In genomic region chr17:57443781-57444180, GRCh38 we compare ENCODE assay signal across 1 cellular context.
TF ChIP-seq lines count a peak whose summit lies in the region.

No MANE protein-coding gene starts in this region.

TF ChIP-seq in IMR-90, 13 proteins besides CTCF, POLR2A, EP300 and RAD21 (continued from another document):
- TF ChIP-seq, protein P1, sequence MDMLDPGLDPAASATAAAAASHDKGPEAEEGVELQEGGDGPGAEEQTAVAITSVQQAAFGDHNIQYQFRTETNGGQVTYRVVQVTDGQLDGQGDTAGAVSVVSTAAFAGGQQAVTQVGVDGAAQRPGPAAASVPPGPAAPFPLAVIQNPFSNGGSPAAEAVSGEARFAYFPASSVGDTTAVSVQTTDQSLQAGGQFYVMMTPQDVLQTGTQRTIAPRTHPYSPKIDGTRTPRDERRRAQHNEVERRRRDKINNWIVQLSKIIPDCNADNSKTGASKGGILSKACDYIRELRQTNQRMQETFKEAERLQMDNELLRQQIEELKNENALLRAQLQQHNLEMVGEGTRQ (IDR thresholded peaks at IDR 0.05; ENCODE audit: low read depth, low read length), result no peak
- TF ChIP-seq RCOR1 (IDR thresholded peaks at IDR 0.05; ENCODE audit: insufficient replicate concordance, low read length) (no peak), FOS (IDR thresholded peaks at IDR 0.05; ENCODE audit: low read depth, low read length) (no peak), MAFK (IDR thresholded peaks at IDR 0.05; ENCODE audit: low read depth, low read length) (no peak), BHLHE40 (IDR thresholded peaks at IDR 0.05; ENCODE audit: low read depth, low read length) (no peak), MXI1 (IDR thresholded peaks at IDR 0.05; ENCODE audit: borderline replicate concordance, low read depth, low read length) (no peak), RFX5 (IDR thresholded peaks at IDR 0.05; ENCODE audit: low read depth, low read length) (no peak), CHD1 (IDR thresholded peaks at IDR 0.05; ENCODE audit: low read depth, low read length) (no peak)
